24 cellular contexts compared by ENCODE assay signal in genomic region chrX:116290359-116290758, GRCh38.
DNase-seq lines count a peak whose midpoint lies in the region; ATAC-seq and TF ChIP-seq lines count a peak whose summit lies in the region.
"Had no signal": no experiment of that assay in that cellular context is flagged by ENCODE, and none has a peak within 500 bp of the region (broad histone marks: within the 10 kb centered on the region; RNA-seq: fewer than 3 reads in every experiment).

No MANE protein-coding gene starts in this region.

- no peak overlapping the region for H3K14ac ChIP-seq in H9 (ENCODE audit: insufficient read depth, low read length)

- H3K9me3 Mint-ChIP-seq in H9 = peaks cover 0 to 5% of the 10 kb centered on the region in 2 experiments; a peak in 3 of 5 replicates
- H3K9me3 Mint-ChIP-seq: CD4-positive, alpha-beta T cell had no signal

- intact Hi-C loops in left lung (cut with DNase I) = no loop called here

- TF ChIP-seq CTCF in fibroblast of mammary gland (conservative IDR thresholded peaks at IDR 0.05; ENCODE audit: control insufficient read depth, insufficient read depth, low read depth, low read length) (no peak), left lung (IDR thresholded peaks at IDR 0.05) (no peak), H9 (conservative IDR thresholded peaks at IDR 0.05) (no peak)

- WGBS in H9 (ENCODE audit: extremely low coverage, insufficient read length, low lambda C conversion rate) = no CpG with 5 or more reads among the region's 1 CpG

- H2BK12ac ChIP-seq in H9 (ENCODE audit: insufficient read length, low read depth, low read length) = no peak overlapping the region

- no peak overlapping the region for H3K4me3 Mint-ChIP-seq in H9
- H3K4me3 Mint-ChIP-seq: CD4-positive, alpha-beta T cell had no signal

- H2BK20ac ChIP-seq in H9 (ENCODE audit: low read depth, low read length, poor library complexity, severe bottlenecking) = no peak overlapping the region

- H4K20me1 ChIP-seq in H9 (ENCODE audit: control insufficient read depth, insufficient read depth, insufficient read length) = no peaks in the 10 kb centered on the region
- H4K20me1 ChIP-seq: BLaER1 treated with 17β-estradiol and CSF1 and Interleukin-3, amounts not matched to agents 10 nM and 100 nM had no signal

- H3K4me2 ChIP-seq in H9 (ENCODE audit: insufficient read depth, insufficient read length, low read length) = no peak overlapping the region
- H3K4me2 ChIP-seq: A549; BLaER1 treated with 17β-estradiol and CSF1 and Interleukin-3, amounts not matched to agents 10 nM and 100 nM had no signal

- no peak overlapping the region for H2AFZ ChIP-seq in H9 (ENCODE audit: low read length)

- H2BK15ac ChIP-seq in H9 (ENCODE audit: low read depth, low read length) = no peak overlapping the region

- H3K4me1 ChIP-seq in left lung (no peaks in the 10 kb centered on the region), H9 (ENCODE audit: insufficient read depth, low read length) (peaks cover 2% of the 10 kb centered on the region; the same call in 1 of the 2 replicates)
- H3K4me1 ChIP-seq: BLaER1 treated with 17β-estradiol and CSF1 and Interleukin-3, amounts not matched to agents 10 nM and 100 nM had no signal

- peaks cover 19 to 41% of the 10 kb centered on the region in 2 experiments for H3K4me1 Mint-ChIP-seq in H9

- H2AK5ac ChIP-seq in H9 (ENCODE audit: insufficient read length, low read length) = no peak overlapping the region

- H3K4me3 ChIP-seq in fibroblast of mammary gland (ENCODE audit: control insufficient read depth, low read depth, low read length) (no peak overlapping the region), left lung (no peak overlapping the region)
- H3K4me3 ChIP-seq: A549; BLaER1 treated with 17β-estradiol and CSF1 and Interleukin-3, amounts not matched to agents 10 nM and 100 nM; K562; SK-N-MC had no signal

- no peak overlapping the region for H3K9ac ChIP-seq in H9 (ENCODE audit: extremely low read depth, insufficient read length, low read length)
- H3K9ac ChIP-seq: BLaER1 treated with 17β-estradiol and CSF1 and Interleukin-3, amounts not matched to agents 10 nM and 100 nM had no signal

- no peaks in the 10 kb centered on the region for H3K27me3 Mint-ChIP-seq in H9 (ENCODE audit: low read depth)
- H3K27me3 Mint-ChIP-seq: CD4-positive, alpha-beta T cell had no signal

- H2BK5ac ChIP-seq in H9 (ENCODE audit: insufficient read length, low read length) = no peak overlapping the region

- peaks cover 0 to 3% (median 0%) of the 10 kb centered on the region in 3 experiments; a peak in 2 of 7 replicates for H3K36me3 Mint-ChIP-seq in H9 (ENCODE audit: insufficient read depth in 1 of 3, low read depth in 3 of 3)

- no peak overlapping the region for H3K27ac Mint-ChIP-seq in H9
- H3K27ac Mint-ChIP-seq: CD4-positive, alpha-beta T cell had no signal

- DNase-seq in DMS53 treated with DMSO at 0.1 percent for 48 hours (lab: John Stamatoyannopoulos, UW; ENCODE audit: unreplicated experiment) (peak; percentile 26), M059J (ENCODE audit: low read depth) (peak; percentile 49), fibroblast of mammary gland (ENCODE audit: low read depth) (peak; percentile 29), left lung (no peak), iPS-NIHi7 (ENCODE audit: extremely low spot score) (no peak), H9 (no peak)
- DNase-seq in stimulated activated CD4-positive, alpha-beta T cell treated with anti-CD3 and anti-CD28 coated beads, Interleukin-4, amount 100 ng/mL, for 4 hours = no peak
- DNase-seq: AML-193; CD4-positive, alpha-beta T cell; GDM1; Kasumi-1; MV-4-11; NCI-H1105; NCI-H146; NCI-H1930; NCI-H2107; NCI-H748 treated with DMSO at 0.1 percent for 48 hours; SHP77 treated with DMSO at 0.1 percent for 48 hours had no signal

- H4K5ac ChIP-seq in H9 (ENCODE audit: insufficient read length, low read depth, low read length) = no peak overlapping the region

- H3K23ac ChIP-seq in H9 (ENCODE audit: insufficient read length, low read depth, low read length) = no peak overlapping the region

- no peak overlapping the region for H4K8ac ChIP-seq in H9 (replicated peaks; ENCODE audit: insufficient read length, low read depth, low read length)

- H3K23me2 ChIP-seq in H9 (ENCODE audit: insufficient read length, low read depth, low read length, poor library complexity, severe bottlenecking) = no peaks in the 10 kb centered on the region

- ATAC-seq in left lung = peak; percentile 33
- ATAC-seq: A549, K562, Panc1 had no signal

- no peaks in the 10 kb centered on the region for H3K79me1 ChIP-seq in H9 (ENCODE audit: insufficient read depth, low read depth, low read length, poor library complexity, severe bottlenecking)

- H3K79me2 ChIP-seq in H9 (ENCODE audit: insufficient read depth, low read length) = no peaks in the 10 kb centered on the region

- H3K27ac ChIP-seq in left lung = no peak overlapping the region
- no peak overlapping the region for H3K27ac ChIP-seq in H9 (ENCODE audit: insufficient read length, low read depth, low read length)
- H3K27ac ChIP-seq: A549; BLaER1 treated with 17β-estradiol and CSF1 and Interleukin-3, amounts not matched to agents 10 nM and 100 nM; RWPE1; SK-N-MC had no signal

- no peak overlapping the region for H4K91ac ChIP-seq in H9 (ENCODE audit: insufficient read length, low read depth, low read length)

- H3K27me3 ChIP-seq in left lung (no peaks in the 10 kb centered on the region), H9 (ENCODE audit: insufficient read depth, low read length) (no peaks in the 10 kb centered on the region)

- no peak overlapping the region for H3K56ac ChIP-seq in H9 (ENCODE audit: insufficient read length, low read depth, low read length)

- H2BK120ac ChIP-seq in H9 (ENCODE audit: low read depth, low read length, poor library complexity, severe bottlenecking) = no peak overlapping the region

- no peak overlapping the region for H3K4ac ChIP-seq in H9 (ENCODE audit: low read depth, low read length)

- H3K9me3 ChIP-seq in left lung = no peaks in the 10 kb centered on the region
- H3K9me3 ChIP-seq in H9 (ENCODE audit: control insufficient read depth, low read depth, low read length) = no peaks in the 10 kb centered on the region
- H3K9me3 ChIP-seq: A549; BLaER1 treated with 17β-estradiol and CSF1 and Interleukin-3, amounts not matched to agents 10 nM and 100 nM had no signal

- no peaks in the 10 kb centered on the region for H3K36me3 ChIP-seq in left lung
- H3K36me3 ChIP-seq: BLaER1 treated with 17β-estradiol and CSF1 and Interleukin-3, amounts not matched to agents 10 nM and 100 nM had no signal

- no peak overlapping the region for H3T11ph ChIP-seq in H9 (ENCODE audit: low read length)

- H3K18ac ChIP-seq in H9 (ENCODE audit: insufficient read length, low read depth, low read length) = no peak overlapping the region

Comparison
In these comparisons a context has a peak if more than half of its experiments do, and no peak if none do; other contexts are left out.
1. DNase-seq: peak in DMS53 treated with DMSO at 0.1 percent for 48 hours (single experiment), M059J (single experiment) and fibroblast of mammary gland (single experiment); none in left lung (0 of 2), iPS-NIHi7 (single experiment), stimulated activated CD4-positive, alpha-beta T cell treated with anti-CD3 and anti-CD28 coated beads, Interleukin-4, amount 100 ng/mL, for 4 hours (0 of 2) and H9 (single experiment).